18 cellular contexts compared by ENCODE assay signal in genomic region chr7:45695249-45695995, GRCh38.
A peak's percentile ranks its signal among the peaks of the same experiment; 100 is the strongest.
DNase-seq lines count a peak whose midpoint lies in the region; ATAC-seq and TF ChIP-seq lines count a peak whose summit lies in the region.
"Had no signal": no experiment of that assay in that cellular context is flagged by ENCODE, and none has a peak within 500 bp of the region (broad histone marks: within the 10 kb centered on the region; RNA-seq: fewer than 3 reads in every experiment).

No MANE protein-coding gene starts in this region.

- POLR2A ChIA-PET in activated CD8-positive, alpha-beta T cell treated with anti-CD3 and anti-CD28 coated beads, Interleukin-2, amount 10 ng/mL, durations not matched to agents 7 days and 5 days (lab: Charles Lee) = no interaction called here
- POLR2A ChIA-PET in activated CD8-positive, alpha-beta T cell treated with anti-CD3 and anti-CD28 coated beads for 36 hours (lab: Charles Lee) = no interaction called here

- no peak for TF ChIP-seq CTCF in activated CD8-positive, alpha-beta T cell treated with anti-CD3 and anti-CD28 coated beads for 36 hours (IDR thresholded peaks at IDR 0.05)
- no peak for TF ChIP-seq CTCF in chondrocyte (IDR thresholded peaks at IDR 0.05)
- no peak for TF ChIP-seq CTCF in prostate gland (IDR thresholded peaks at IDR 0.05)

- H3K27me3 ChIP-seq in prostate gland (replicated peaks; ENCODE audit: insufficient read depth) = no peaks in the 10 kb centered on the region
- H3K27me3 ChIP-seq: BLaER1 treated with 17β-estradiol and CSF1 and Interleukin-3, amounts not matched to agents 10 nM and 100 nM had no signal

- peaks cover 7% of the 10 kb centered on the region for H3K4me1 ChIP-seq in prostate gland (replicated peaks)

- no peak overlapping the region for H3K27ac Mint-ChIP-seq in activated CD8-positive, alpha-beta T cell treated with anti-CD3 and anti-CD28 coated beads, Interleukin-2, amount 10 ng/mL, durations not matched to agents 7 days and 5 days
- no peak overlapping the region for H3K27ac Mint-ChIP-seq in activated CD8-positive, alpha-beta T cell treated with anti-CD3 and anti-CD28 coated beads for 36 hours
- H3K27ac Mint-ChIP-seq in chondrocyte (ENCODE audit: unreplicated experiment) = no peak overlapping the region
- H3K27ac Mint-ChIP-seq: CD8-positive, alpha-beta memory T cell had no signal

- peaks cover 2% of the 10 kb centered on the region for H3K27me3 Mint-ChIP-seq in activated CD8-positive, alpha-beta T cell treated with anti-CD3 and anti-CD28 coated beads, Interleukin-2, amount 10 ng/mL, durations not matched to agents 7 days and 5 days (ENCODE audit: low read depth)
- H3K27me3 Mint-ChIP-seq in activated CD8-positive, alpha-beta T cell treated with anti-CD3 and anti-CD28 coated beads for 36 hours = no peaks in the 10 kb centered on the region
- peaks cover 12% of the 10 kb centered on the region for H3K27me3 Mint-ChIP-seq in chondrocyte (ENCODE audit: low read depth)

- no peak overlapping the region for H3K4me3 ChIP-seq in prostate gland
- H3K4me3 ChIP-seq: BLaER1 treated with 17β-estradiol and CSF1 and Interleukin-3, amounts not matched to agents 10 nM and 100 nM had no signal

- peak; percentile 10 for DNase-seq in activated CD8-positive, alpha-beta T cell treated with anti-CD3 and anti-CD28 coated beads, Interleukin-2, amount 10 ng/mL, durations not matched to agents 7 days and 5 days
- no peak for DNase-seq in activated CD8-positive, alpha-beta T cell treated with anti-CD3 and anti-CD28 coated beads for 36 hours
- DNase-seq in chondrocyte (ENCODE audit: low spot score) = peak; percentile 30
- DNase-seq in left ventricle myocardium superior = no peak
- peak; percentile 1 for DNase-seq in prostate gland (ENCODE audit: low spot score)
- no peak for DNase-seq in NCI-H446 (lab: John Stamatoyannopoulos, UW)
- DNase-seq: CD8-positive, alpha-beta memory T cell; DND-41; GOT3; KG1; NCI-H1417 treated with DMSO at 0.1 percent for 48 hours; NCI-H1930; NCI-H2171 treated with DMSO at 0.1 percent for 48 hours; NCI-H748 treated with DMSO at 0.1 percent for 48 hours; RPMI8226 had no signal

- intact Hi-C loops in activated CD8-positive, alpha-beta T cell treated with anti-CD3 and anti-CD28 coated beads for 36 hours (cut with micrococcal nuclease) = no loop called here
- intact Hi-C loops in left ventricle myocardium superior (cut with micrococcal nuclease) (no loop called here), prostate gland (cut with DNase I) (no loop called here)

- 83% methylated on average over 5 of the region's 5 CpGs for WGBS in prostate gland

- H3K36me3 Mint-ChIP-seq in activated CD8-positive, alpha-beta T cell treated with anti-CD3 and anti-CD28 coated beads, Interleukin-2, amount 10 ng/mL, durations not matched to agents 7 days and 5 days (ENCODE audit: low read depth) = no peaks in the 10 kb centered on the region
- no peaks in the 10 kb centered on the region for H3K36me3 Mint-ChIP-seq in activated CD8-positive, alpha-beta T cell treated with anti-CD3 and anti-CD28 coated beads for 36 hours (ENCODE audit: low read depth)
- H3K36me3 Mint-ChIP-seq in chondrocyte (ENCODE audit: low read depth) = no peaks in the 10 kb centered on the region
- H3K36me3 Mint-ChIP-seq: CD8-positive, alpha-beta memory T cell had no signal

- no peaks in the 10 kb centered on the region for H3K9me3 Mint-ChIP-seq in activated CD8-positive, alpha-beta T cell treated with anti-CD3 and anti-CD28 coated beads, Interleukin-2, amount 10 ng/mL, durations not matched to agents 7 days and 5 days (ENCODE audit: insufficient read depth)
- no peaks in the 10 kb centered on the region for H3K9me3 Mint-ChIP-seq in activated CD8-positive, alpha-beta T cell treated with anti-CD3 and anti-CD28 coated beads for 36 hours
- peaks cover 5% of the 10 kb centered on the region for H3K9me3 Mint-ChIP-seq in chondrocyte (ENCODE audit: low read depth)

- H3K36me3 ChIP-seq in prostate gland = no peaks in the 10 kb centered on the region
- H3K36me3 ChIP-seq: BLaER1 treated with 17β-estradiol and CSF1 and Interleukin-3, amounts not matched to agents 10 nM and 100 nM had no signal

- no peak overlapping the region for H3K4me3 Mint-ChIP-seq in activated CD8-positive, alpha-beta T cell treated with anti-CD3 and anti-CD28 coated beads, Interleukin-2, amount 10 ng/mL, durations not matched to agents 7 days and 5 days
- H3K4me3 Mint-ChIP-seq in activated CD8-positive, alpha-beta T cell treated with anti-CD3 and anti-CD28 coated beads for 36 hours = no peak overlapping the region
- no peak overlapping the region for H3K4me3 Mint-ChIP-seq in chondrocyte (ENCODE audit: unreplicated experiment)
- H3K4me3 Mint-ChIP-seq: CD8-positive, alpha-beta memory T cell had no signal

- TF ChIP-seq POLR2A in prostate gland (IDR thresholded peaks at IDR 0.05) = no peak

- CTCF ChIA-PET in activated CD8-positive, alpha-beta T cell treated with anti-CD3 and anti-CD28 coated beads, Interleukin-2, amount 10 ng/mL, durations not matched to agents 7 days and 5 days (lab: Charles Lee) = no interaction called here
- CTCF ChIA-PET in activated CD8-positive, alpha-beta T cell treated with anti-CD3 and anti-CD28 coated beads for 36 hours (lab: Charles Lee) = interaction anchor here (1.5 kb wide), 1 partner anchor 32 kb away, joined by 4 read pairs; no protein-coding TSS in a partner anchor

- no peak overlapping the region for H3K27ac ChIP-seq in prostate gland
- H3K27ac ChIP-seq: BLaER1 treated with 17β-estradiol and CSF1 and Interleukin-3, amounts not matched to agents 10 nM and 100 nM had no signal

- ATAC-seq in activated CD8-positive, alpha-beta T cell treated with anti-CD3 and anti-CD28 coated beads, Interleukin-2, amount 10 ng/mL, durations not matched to agents 7 days and 5 days = no peak
- no peak for ATAC-seq in activated CD8-positive, alpha-beta T cell treated with anti-CD3 and anti-CD28 coated beads for 36 hours
- ATAC-seq in left ventricle myocardium superior (peak; percentile 19), GM19467 (IDR thresholded peaks at IDR 0.05; ENCODE audit: unreplicated experiment) (no peak), HG03520 (IDR thresholded peaks at IDR 0.05; ENCODE audit: unreplicated experiment) (no peak)

- no peaks in the 10 kb centered on the region for H3K4me1 Mint-ChIP-seq in activated CD8-positive, alpha-beta T cell treated with anti-CD3 and anti-CD28 coated beads, Interleukin-2, amount 10 ng/mL, durations not matched to agents 7 days and 5 days (ENCODE audit: low read depth)
- no peaks in the 10 kb centered on the region for H3K4me1 Mint-ChIP-seq in activated CD8-positive, alpha-beta T cell treated with anti-CD3 and anti-CD28 coated beads for 36 hours (ENCODE audit: low read depth)
- no peaks in the 10 kb centered on the region for H3K4me1 Mint-ChIP-seq in chondrocyte (ENCODE audit: low read depth)
- H3K4me1 Mint-ChIP-seq: CD8-positive, alpha-beta memory T cell had no signal

- H3K9me3 ChIP-seq in prostate gland = no peaks in the 10 kb centered on the region
- H3K9me3 ChIP-seq: BLaER1 treated with 17β-estradiol and CSF1 and Interleukin-3, amounts not matched to agents 10 nM and 100 nM had no signal

Comparison
In these comparisons a context has a peak if more than half of its experiments do, and no peak if none do; other contexts are left out.
1. DNase-seq: peak in activated CD8-positive, alpha-beta T cell treated with anti-CD3 and anti-CD28 coated beads, Interleukin-2, amount 10 ng/mL, durations not matched to agents 7 days and 5 days (single experiment), chondrocyte (single experiment) and prostate gland (single experiment); none in activated CD8-positive, alpha-beta T cell treated with anti-CD3 and anti-CD28 coated beads for 36 hours (single experiment), left ventricle myocardium superior (single experiment) and NCI-H446 (0 of 2).